Comparison of ENCODE assay signal across 8 cellular contexts in genomic region chr14:67816326-67817009, GRCh38. TPM values are rescaled to one million over a fixed set of nuclear protein-coding genes. Genes with fewer than 3 reads are reported as not detected.
A peak's percentile ranks its signal among the peaks of the same experiment; 100 is the strongest.
DNase-seq lines count a peak whose midpoint lies in the region; ATAC-seq lines count a peak whose summit lies in the region.

ZFYVE26 (minus strand) TSS chr14:67816590; CDS start chr14:67815963, 627 bp downstream.

- no peaks in the 10 kb centered on the region for H4K20me1 ChIP-seq in BLaER1

- no peaks in the 10 kb centered on the region for H3K27me3 ChIP-seq in BLaER1

- no peaks in the 10 kb centered on the region for H3K9me3 ChIP-seq in BLaER1

- DNase-seq in NCI-H69 (lab: John Stamatoyannopoulos, UW) (peak; percentile 99), left lobe of liver (ENCODE audit: low spot score) (peak; percentile 95)
- peak; percentile 96 for DNase-seq in activated CD4-positive, alpha-beta T cell treated with anti-CD3 and anti-CD28 coated beads, Interleukin-2, amount 10 ng/mL, durations not matched to agents 7 days and 5 days
- peak; percentile 83 for DNase-seq in stimulated activated CD4-positive, alpha-beta T cell treated with anti-CD3 and anti-CD28 coated beads, Interleukin-2, amount 100 ng/mL, for 4 hours (ENCODE audit: low read depth)

- H3K4me3 ChIP-seq in BLaER1: peak within 1 kb of the TSS; percentile 82

- H3K27me3 Mint-ChIP-seq in activated CD4-positive, alpha-beta T cell treated with anti-CD3 and anti-CD28 coated beads, Interleukin-2, amount 10 ng/mL, durations not matched to agents 7 days and 5 days: no peaks in the 10 kb centered on the region
- H3K27me3 Mint-ChIP-seq in dendritic cell treated with granulocyte-macrophage colony-stimulating factor and Interleukin-4, amounts not matched to agents 40 ng/mL and 50 ng/mL, for 4 days: no peaks in the 10 kb centered on the region

- peaks cover 10% of the 10 kb centered on the region for H3K36me3 Mint-ChIP-seq in activated CD4-positive, alpha-beta T cell treated with anti-CD3 and anti-CD28 coated beads, Interleukin-2, amount 10 ng/mL, durations not matched to agents 7 days and 5 days (ENCODE audit: low read depth)
- peaks cover 53% of the 10 kb centered on the region for H3K36me3 Mint-ChIP-seq in dendritic cell treated with granulocyte-macrophage colony-stimulating factor and Interleukin-4, amounts not matched to agents 40 ng/mL and 50 ng/mL, for 4 days (ENCODE audit: low read depth)

- H3K4me1 ChIP-seq in BLaER1: peaks cover 42% of the 10 kb centered on the region

- peak within 1 kb of the TSS; percentile 93 for H3K4me3 Mint-ChIP-seq in activated CD4-positive, alpha-beta T cell treated with anti-CD3 and anti-CD28 coated beads, Interleukin-2, amount 10 ng/mL, durations not matched to agents 7 days and 5 days
- peak within 1 kb of the TSS; percentile 83 for H3K4me3 Mint-ChIP-seq in dendritic cell treated with granulocyte-macrophage colony-stimulating factor and Interleukin-4, amounts not matched to agents 40 ng/mL and 50 ng/mL, for 4 days

- H3K9me3 Mint-ChIP-seq in activated CD4-positive, alpha-beta T cell treated with anti-CD3 and anti-CD28 coated beads, Interleukin-2, amount 10 ng/mL, durations not matched to agents 7 days and 5 days: no peaks in the 10 kb centered on the region
- no peaks in the 10 kb centered on the region for H3K9me3 Mint-ChIP-seq in dendritic cell treated with granulocyte-macrophage colony-stimulating factor and Interleukin-4, amounts not matched to agents 40 ng/mL and 50 ng/mL, for 4 days

- POLR2A ChIA-PET in activated CD4-positive, alpha-beta T cell treated with anti-CD3 and anti-CD28 coated beads, Interleukin-2, amount 10 ng/mL, durations not matched to agents 7 days and 5 days (lab: Charles Lee): no interaction called here

- H3K4me2 ChIP-seq in BLaER1: peak within 1 kb of the TSS; percentile 94

- peaks cover 17% of the 10 kb centered on the region for H3K36me3 ChIP-seq in BLaER1

- peak within 1 kb of the TSS; percentile 97 for H3K27ac Mint-ChIP-seq in activated CD4-positive, alpha-beta T cell treated with anti-CD3 and anti-CD28 coated beads, Interleukin-2, amount 10 ng/mL, durations not matched to agents 7 days and 5 days
- H3K27ac Mint-ChIP-seq in dendritic cell treated with granulocyte-macrophage colony-stimulating factor and Interleukin-4, amounts not matched to agents 40 ng/mL and 50 ng/mL, for 4 days: peak within 1 kb of the TSS; percentile 94

- intact Hi-C loops in dendritic cell treated with granulocyte-macrophage colony-stimulating factor and Interleukin-4, amounts not matched to agents 40 ng/mL and 50 ng/mL, for 4 days (cut with micrococcal nuclease): loop anchor here (10.0 kb wide), 1 partner anchor 52 kb away; no protein-coding TSS in a partner anchor

- peak within 1 kb of the TSS; percentile 83 for H3K9ac ChIP-seq in BLaER1

- peak within 1 kb of the TSS; percentile 71 for H3K27ac ChIP-seq in BLaER1

- H3K4me1 Mint-ChIP-seq in activated CD4-positive, alpha-beta T cell treated with anti-CD3 and anti-CD28 coated beads, Interleukin-2, amount 10 ng/mL, durations not matched to agents 7 days and 5 days: peaks cover 64% of the 10 kb centered on the region
- peaks cover 71% of the 10 kb centered on the region for H3K4me1 Mint-ChIP-seq in dendritic cell treated with granulocyte-macrophage colony-stimulating factor and Interleukin-4, amounts not matched to agents 40 ng/mL and 50 ng/mL, for 4 days (ENCODE audit: low read depth)

- ATAC-seq in GM19328 (IDR thresholded peaks at IDR 0.05; ENCODE audit: unreplicated experiment) (peak; percentile 80), HG03520 (IDR thresholded peaks at IDR 0.05; ENCODE audit: unreplicated experiment) (peak; percentile 74), left lobe of liver (peak; percentile 87)

- CTCF ChIA-PET in activated CD4-positive, alpha-beta T cell treated with anti-CD3 and anti-CD28 coated beads, Interleukin-2, amount 10 ng/mL, durations not matched to agents 7 days and 5 days (lab: Charles Lee): interaction anchor here (0.6 to 1.6 kb wide), 3 partner anchors 10 to 777 kb away, joined by 3 to 5 read pairs (median 4); no protein-coding TSS in a partner anchor

RNA-seq across cellular contexts. Expression of gene ZFYVE26, which starts in this region (rescaled TPM):
- total RNA-seq in activated CD4-positive, alpha-beta T cell treated with anti-CD3 and anti-CD28 coated beads, Interleukin-2, amount 10 ng/mL, durations not matched to agents 7 days and 5 days: 10 to 100 TPM; 25.2 to 27.4 TPM
- total RNA-seq in left lobe of liver: 9.9 TPM

Comparison
In these comparisons a context has a peak if more than half of its experiments do, and no peak if none do; other contexts are left out.
1. Peak in every context shown above with its lines: DNase-seq, ATAC-seq, H3K4me3 ChIP-seq and H3K27ac ChIP-seq.